Comparison of ENCODE assay signal across 8 cellular contexts in genomic region chr7:129122751-129123516, GRCh38. TPM values are rescaled to one million over a fixed set of nuclear protein-coding genes. Genes with fewer than 3 reads are reported as not detected.
DNase-seq lines count a peak whose midpoint lies in the region; ATAC-seq, FAIRE-seq and TF ChIP-seq lines count a peak whose summit lies in the region.

No MANE protein-coding gene starts in this region.

- H3K9me3 ChIP-seq in astrocyte (ENCODE audit: insufficient read depth, low read depth, low read length) (peaks cover 8% of the 10 kb centered on the region), suprapubic skin (no peaks in the 10 kb centered on the region), testis (no peaks in the 10 kb centered on the region)

- H3K4me2 ChIP-seq in astrocyte (ENCODE audit: low read length): no peak overlapping the region

- H3K79me2 ChIP-seq in astrocyte (ENCODE audit: insufficient read depth, low read length): no peaks in the 10 kb centered on the region

- no peaks in the 10 kb centered on the region for H3K36me3 Mint-ChIP-seq in astrocyte (ENCODE audit: low read depth, unreplicated experiment)

- no peak for TF ChIP-seq CTCF in GM10248 (IDR thresholded peaks at IDR 0.05; ENCODE audit: control extremely low read depth, extremely low read depth, low read depth, missing control alignments)
- TF ChIP-seq CTCF in astrocyte (IDR thresholded peaks at IDR 0.05; ENCODE audit: insufficient read depth, low read depth, low read length): no peak
- TF ChIP-seq CTCF in suprapubic skin (IDR thresholded peaks at IDR 0.05): no peak
- TF ChIP-seq CTCF in testis (IDR thresholded peaks at IDR 0.05): no peak

- ATAC-seq in GM21360 (IDR thresholded peaks at IDR 0.05; ENCODE audit: unreplicated experiment) (peak; percentile 65), HG03521 (IDR thresholded peaks at IDR 0.05; ENCODE audit: unreplicated experiment) (peak; percentile 71)

- intact Hi-C loops in testis (cut with DNase I; ENCODE audit: low total_unique reads): no loop called here

- TF ChIP-seq POLR2A in suprapubic skin (IDR thresholded peaks at IDR 0.05) (no peak), testis (IDR thresholded peaks at IDR 0.05) (no peak)

- H3K27me3 Mint-ChIP-seq in astrocyte (ENCODE audit: low read depth, unreplicated experiment): peaks cover 12% of the 10 kb centered on the region

- POLR2A ChIA-PET in GM10248 (lab: Yijun Ruan, JAX): interaction anchor here (0.7 to 1.0 kb wide), 2 partner anchors 27 to 183 kb away, joined by 3 read pairs; no protein-coding TSS in a partner anchor

- peaks cover 9% of the 10 kb centered on the region for H3K9me3 Mint-ChIP-seq in astrocyte (ENCODE audit: unreplicated experiment)

- CTCF ChIA-PET in GM10248 (lab: Yijun Ruan, JAX): interaction anchor here (0.7 to 2.5 kb wide), 5 partner anchors 9 to 41 kb away, joined by 3 to 13 read pairs (median 5); no protein-coding TSS in a partner anchor

- H3K27ac ChIP-seq in astrocyte (ENCODE audit: low read depth, low read length): no peak overlapping the region
- no peak overlapping the region for H3K27ac ChIP-seq in suprapubic skin
- no peak overlapping the region for H3K27ac ChIP-seq in testis

- peak overlapping the region; percentile 11 for H3K4me3 Mint-ChIP-seq in astrocyte (ENCODE audit: unreplicated experiment)

- H3K36me3 ChIP-seq in astrocyte (ENCODE audit: insufficient read depth, low read length): no peaks in the 10 kb centered on the region
- H3K36me3 ChIP-seq in suprapubic skin: no peaks in the 10 kb centered on the region
- no peaks in the 10 kb centered on the region for H3K36me3 ChIP-seq in testis (ENCODE audit: low read depth, missing control alignments)

- H4K20me1 ChIP-seq in astrocyte (ENCODE audit: insufficient read depth, low read length): no peaks in the 10 kb centered on the region

- no peak overlapping the region for H3K9ac ChIP-seq in astrocyte (ENCODE audit: low read length)

- H3K4me1 ChIP-seq in astrocyte (ENCODE audit: insufficient read depth, low read length) (no peaks in the 10 kb centered on the region), suprapubic skin (no peaks in the 10 kb centered on the region), testis (no peaks in the 10 kb centered on the region)

- 86% methylated on average over 4 of the region's 4 CpGs for WGBS in suprapubic skin
- WGBS in testis, 2 donors: 93 to 94% methylated on average over 4 of the region's 4 CpGs

- no peak for FAIRE-seq in astrocyte (lab: Jason Lieb, UNC)

- H3K4me3 ChIP-seq in astrocyte (ENCODE audit: insufficient read depth, low read depth, low read length) (no peak overlapping the region), suprapubic skin (no peak overlapping the region), testis (no peak overlapping the region)

- H3K27ac Mint-ChIP-seq in astrocyte (ENCODE audit: unreplicated experiment): no peak overlapping the region

- H3K27me3 ChIP-seq in astrocyte (ENCODE audit: insufficient read depth, low read length): peaks cover 11% of the 10 kb centered on the region
- H3K27me3 ChIP-seq in suprapubic skin: peaks cover 4% of the 10 kb centered on the region
- no peaks in the 10 kb centered on the region for H3K27me3 ChIP-seq in testis

- peaks cover 12% of the 10 kb centered on the region for H3K4me1 Mint-ChIP-seq in astrocyte (ENCODE audit: low read depth, unreplicated experiment)

- H2AFZ ChIP-seq in astrocyte (ENCODE audit: low read depth, low read length): no peak overlapping the region

- no peak for TF ChIP-seq EP300 in suprapubic skin (IDR thresholded peaks at IDR 0.05)

- DNase-seq in GM10248 (ENCODE audit: extremely low spot score): peak; percentile 73
- DNase-seq in astrocyte (ENCODE audit: low read depth): peak; percentile 14
- DNase-seq in suprapubic skin (ENCODE audit: low spot score in 2 of 2): no peak
- no peak for DNase-seq in NCI-H69 (lab: John Stamatoyannopoulos, UW)
- DNase-seq in A172 (ENCODE audit: low spot score): no peak
- no peak for DNase-seq in testis

RNA-seq across cellular contexts. Expression of gene TSPAN33, which starts 21.6 kb away (rescaled TPM):
- total RNA-seq in astrocyte (6.5 and 6.8 TPM in 2 replicates), suprapubic skin (10 to 100 TPM in 3 of 4 donors, 1 to 10 TPM in 1; 9.1 to 17.9 (median 11.1) TPM), testis (10 to 100 TPM; 25.7 to 35.7 TPM)
- 11.3 and 12.6 TPM in 2 replicates for total RNA-seq in A172 (2014; rRNA removed; shearing (Covaris generic))
- 35.9 TPM for polyA plus RNA-seq in testis (ENCODE audit: insufficient read depth, low read depth, low replicate concordance)

Comparison
In these comparisons a context has a peak if more than half of its experiments do, and no peak if none do; other contexts are left out.
1. DNase-seq: peak in GM10248 (single experiment) and astrocyte (single experiment); none in suprapubic skin (0 of 2), NCI-H69 (single experiment), A172 (single experiment) and testis (single experiment).